Comparison of ENCODE assay signal across 12 cellular contexts in genomic region chr5:90878549-90879196, GRCh38.
DNase-seq lines count a peak whose midpoint lies in the region; ATAC-seq and TF ChIP-seq lines count a peak whose summit lies in the region.
"Had no signal": no experiment of that assay in that cellular context is flagged by ENCODE, and none has a peak within 500 bp of the region (broad histone marks: within the 10 kb centered on the region; RNA-seq: fewer than 3 reads in every experiment).

No MANE protein-coding gene starts in this region.

- no peaks in the 10 kb centered on the region for H3K79me2 ChIP-seq in osteoblast (ENCODE audit: insufficient read depth, low read length)

- TF ChIP-seq CTCF in osteoblast (IDR thresholded peaks at IDR 0.05; ENCODE audit: extremely low read depth, low read depth, low read length), result no peak
- no peak for TF ChIP-seq CTCF in GM10266 (IDR thresholded peaks at IDR 0.05; ENCODE audit: control insufficient read depth, insufficient read depth, low read depth, missing control alignments)

- H3K36me3 Mint-ChIP-seq in activated T-helper 1 cell treated with anti-CD3 and anti-CD28 coated beads, Interleukin-12 subunit alpha, Interleukin-12 subunit beta, Interleukin-2, Interleukin-4 antibody, amounts not matched to agents 30 ng/mL and 10 ng/mL and 1 ng/mL, durations not matched to agents 14 hours and 24 hours and 36 hours (ENCODE audit: low read depth), result no peaks in the 10 kb centered on the region
- H3K36me3 Mint-ChIP-seq: activated CD8-positive, alpha-beta memory T cell treated with anti-CD3 and anti-CD28 coated beads, Interleukin-2, amount 10 ng/mL, durations not matched to agents 7 days and 5 days; CD14-positive monocyte had no signal

- peaks cover 11% of the 10 kb centered on the region for H3K27me3 Mint-ChIP-seq in activated T-helper 1 cell treated with anti-CD3 and anti-CD28 coated beads, Interleukin-12 subunit alpha, Interleukin-12 subunit beta, Interleukin-2, Interleukin-4 antibody, amounts not matched to agents 30 ng/mL and 10 ng/mL and 1 ng/mL, durations not matched to agents 14 hours and 24 hours and 36 hours (ENCODE audit: insufficient read depth)

- intact Hi-C loops in activated T-helper 1 cell treated with anti-CD3 and anti-CD28 coated beads, Interleukin-12 subunit alpha, Interleukin-12 subunit beta, Interleukin-2, Interleukin-4 antibody, amounts not matched to agents 30 ng/mL and 10 ng/mL and 1 ng/mL, durations not matched to agents 14 hours and 24 hours and 36 hours (cut with micrococcal nuclease), result no loop called here

- peak; percentile 28 for DNase-seq in Daoy (ENCODE audit: low read depth)
- peak; percentile 6 for DNase-seq in SK-MEL-5 (ENCODE audit: low read depth, low spot score)
- DNase-seq in foreskin melanocyte, result peak; percentile 52
- peak; percentile 61 for DNase-seq in osteoblast (ENCODE audit: insufficient read length, low spot score, missing footprints)
- no peak for DNase-seq in activated T-helper 1 cell treated with anti-CD3 and anti-CD28 coated beads, Interleukin-12 subunit alpha, Interleukin-12 subunit beta, Interleukin-2, Interleukin-4 antibody, amounts not matched to agents 30 ng/mL and 10 ng/mL and 1 ng/mL, durations not matched to agents 14 hours and 24 hours and 36 hours (ENCODE audit: low spot score)
- DNase-seq in GM10266 (ENCODE audit: extremely low spot score), result no peak
- no peak for DNase-seq in glomerular visceral epithelial cell (ENCODE audit: extremely low spot score)
- DNase-seq: activated CD8-positive, alpha-beta memory T cell treated with anti-CD3 and anti-CD28 coated beads, Interleukin-2, amount 10 ng/mL, durations not matched to agents 7 days and 5 days; kidney glomerular epithelial cell; SW 1271 had no signal

- no peak overlapping the region for H3K4me2 ChIP-seq in osteoblast (ENCODE audit: insufficient read depth, low read length)

- no peaks in the 10 kb centered on the region for H3K9me3 Mint-ChIP-seq in activated T-helper 1 cell treated with anti-CD3 and anti-CD28 coated beads, Interleukin-12 subunit alpha, Interleukin-12 subunit beta, Interleukin-2, Interleukin-4 antibody, amounts not matched to agents 30 ng/mL and 10 ng/mL and 1 ng/mL, durations not matched to agents 14 hours and 24 hours and 36 hours
- H3K9me3 Mint-ChIP-seq: CD14-positive monocyte had no signal

- no peak overlapping the region for H3K27ac ChIP-seq in osteoblast (ENCODE audit: low read depth, low read length)

- H3K27me3 ChIP-seq in osteoblast (ENCODE audit: insufficient read depth, low read length), result peaks cover 3% of the 10 kb centered on the region

- in situ Hi-C loops in SK-MEL-5 (cut with HindIII; ENCODE audit: low pct_unique_long_range_greater_than_20kb, low sequenced_read_pairs), result no loop called here

- H3K4me1 ChIP-seq in osteoblast (ENCODE audit: insufficient read depth, low read length), result no peaks in the 10 kb centered on the region

- H3K9me3 ChIP-seq in osteoblast (ENCODE audit: low read depth, low read length), result no peaks in the 10 kb centered on the region

- no peak overlapping the region for H3K4me3 Mint-ChIP-seq in activated T-helper 1 cell treated with anti-CD3 and anti-CD28 coated beads, Interleukin-12 subunit alpha, Interleukin-12 subunit beta, Interleukin-2, Interleukin-4 antibody, amounts not matched to agents 30 ng/mL and 10 ng/mL and 1 ng/mL, durations not matched to agents 14 hours and 24 hours and 36 hours
- H3K4me3 Mint-ChIP-seq: activated CD8-positive, alpha-beta memory T cell treated with anti-CD3 and anti-CD28 coated beads, Interleukin-2, amount 10 ng/mL, durations not matched to agents 7 days and 5 days had no signal

- no peak overlapping the region for H3K4me3 ChIP-seq in osteoblast (ENCODE audit: insufficient read depth, low read length)

- no peak for ATAC-seq in HG02973 (IDR thresholded peaks at IDR 0.05; ENCODE audit: unreplicated experiment)
- ATAC-seq: activated CD8-positive, alpha-beta memory T cell treated with anti-CD3 and anti-CD28 coated beads, Interleukin-2, amount 10 ng/mL, durations not matched to agents 7 days and 5 days had no signal

- no peaks in the 10 kb centered on the region for H3K36me3 ChIP-seq in osteoblast (ENCODE audit: insufficient read depth, low read length)

- no peak overlapping the region for H2AFZ ChIP-seq in osteoblast (ENCODE audit: low read length)

- H3K4me1 Mint-ChIP-seq in activated T-helper 1 cell treated with anti-CD3 and anti-CD28 coated beads, Interleukin-12 subunit alpha, Interleukin-12 subunit beta, Interleukin-2, Interleukin-4 antibody, amounts not matched to agents 30 ng/mL and 10 ng/mL and 1 ng/mL, durations not matched to agents 14 hours and 24 hours and 36 hours (ENCODE audit: low read depth), result no peaks in the 10 kb centered on the region

- no peaks in the 10 kb centered on the region for H4K20me1 ChIP-seq in osteoblast (ENCODE audit: insufficient read depth, low read length)

- H3K27ac Mint-ChIP-seq in activated T-helper 1 cell treated with anti-CD3 and anti-CD28 coated beads, Interleukin-12 subunit alpha, Interleukin-12 subunit beta, Interleukin-2, Interleukin-4 antibody, amounts not matched to agents 30 ng/mL and 10 ng/mL and 1 ng/mL, durations not matched to agents 14 hours and 24 hours and 36 hours, result no peak overlapping the region
- H3K27ac Mint-ChIP-seq: activated CD8-positive, alpha-beta memory T cell treated with anti-CD3 and anti-CD28 coated beads, Interleukin-2, amount 10 ng/mL, durations not matched to agents 7 days and 5 days had no signal

Comparison
In these comparisons a context has a peak if more than half of its experiments do, and no peak if none do; other contexts are left out.
1. DNase-seq: peak in Daoy (single experiment), SK-MEL-5 (single experiment), foreskin melanocyte (single experiment) and osteoblast (single experiment); none in activated T-helper 1 cell treated with anti-CD3 and anti-CD28 coated beads, Interleukin-12 subunit alpha, Interleukin-12 subunit beta, Interleukin-2, Interleukin-4 antibody, amounts not matched to agents 30 ng/mL and 10 ng/mL and 1 ng/mL, durations not matched to agents 14 hours and 24 hours and 36 hours (single experiment), GM10266 (single experiment) and glomerular visceral epithelial cell (single experiment).